24 cellular contexts compared by ENCODE assay signal in the genomic region with DNA sequence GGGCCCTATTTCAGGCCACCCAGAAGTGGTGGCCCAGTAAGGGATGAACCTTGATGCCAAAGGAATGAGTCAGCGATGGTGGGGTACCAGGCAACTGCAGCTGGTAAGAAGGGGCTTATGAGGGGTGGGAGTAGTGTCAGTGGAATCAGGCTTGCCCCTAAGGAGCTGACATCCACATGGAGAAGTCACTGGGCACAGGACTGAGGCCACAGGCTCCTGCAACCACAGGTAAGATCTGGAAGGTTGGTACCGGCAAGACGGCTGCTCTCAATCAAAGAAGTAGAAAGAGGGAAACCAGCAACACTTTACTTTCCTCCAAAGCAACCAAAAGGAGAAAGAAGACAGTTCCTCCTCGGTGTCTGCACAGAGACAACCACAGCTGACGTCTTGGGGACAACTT. TPM values are rescaled to one million over a fixed set of nuclear protein-coding genes. Genes with fewer than 3 reads are reported as not detected.
"Had no signal": no experiment of that assay in that cellular context is flagged by ENCODE, and none has a peak within 500 bp of the region (broad histone marks: within the 10 kb centered on the region; RNA-seq: fewer than 3 reads in every experiment).

No MANE protein-coding gene starts in this region.

- H3K27me3 Mint-ChIP-seq: activated T-helper 17 cell treated with anti-CD3 and anti-CD28 coated beads, Interleukin-2, amount 50 U/mL, for 72 hours had no signal

- H3K9ac ChIP-seq: parathyroid adenoma had no signal

- ATAC-seq: activated CD4-positive, CD25-positive, alpha-beta regulatory T cell treated with anti-CD3 and anti-CD28 coated beads, Interleukin-2, amount 50 U/mL, for 24 hours; activated naive CD4-positive, alpha-beta T cell treated with anti-CD3 and anti-CD28 coated beads, Interleukin-2, amount 50 U/mL, for 72 hours; activated T-helper 17 cell treated with anti-CD3 and anti-CD28 coated beads, Interleukin-2, amount 50 U/mL, for 72 hours; left lung; naive thymus-derived CD8-positive, alpha-beta T cell; right lobe of liver had no signal

- H3K4me3 ChIP-seq: ascending aorta, left lung, lung, right lobe of liver, skin epidermis had no signal

- H3K9me3 Mint-ChIP-seq: activated T-cell treated with anti-CD3 and anti-CD28 coated beads, Interleukin-2, amount 50 U/mL, for 24 hours; activated T-helper 17 cell treated with anti-CD3 and anti-CD28 coated beads, Interleukin-2, amount 50 U/mL, for 72 hours; T-helper 2 cell treated with Interferon-gamma antibody and Interleukin-4, amounts not matched to agents 5 μg/mL and 100 μg/mL, for 36 hours had no signal

- H3K36me3 Mint-ChIP-seq: activated naive CD4-positive, alpha-beta T cell treated with anti-CD3 and anti-CD28 coated beads, Interleukin-2, amount 50 U/mL, for 72 hours; mesothelial cell of epicardium had no signal

- FAIRE-seq: kidney had no signal

- H3K4me3 Mint-ChIP-seq: activated CD4-positive, alpha-beta memory T cell treated with anti-CD3 and anti-CD28 coated beads, Interleukin-2, amount 10 ng/mL, durations not matched to agents 7 days and 5 days; activated CD4-positive, alpha-beta T cell treated with anti-CD3 and anti-CD28 coated beads, Interleukin-2, amount 10 ng/mL, durations not matched to agents 24 days and 14 days; activated T-cell treated with anti-CD3 and anti-CD28 coated beads, Interleukin-2, amount 50 U/mL, for 24 hours; activated T-helper 17 cell treated with anti-CD3 and anti-CD28 coated beads, Interleukin-2, amount 50 U/mL, for 72 hours; dendritic cell treated with granulocyte-macrophage colony-stimulating factor and Interleukin-4, amounts not matched to agents 40 ng/mL and 50 ng/mL, for 4 days; mesothelial cell of epicardium; naive thymus-derived CD8-positive, alpha-beta T cell; T-helper 2 cell treated with Interferon-gamma antibody and Interleukin-4, amounts not matched to agents 5 μg/mL and 100 μg/mL, for 36 hours had no signal

- H3K4me1 Mint-ChIP-seq: activated CD4-positive, alpha-beta memory T cell treated with anti-CD3 and anti-CD28 coated beads, Interleukin-2, amount 10 ng/mL, durations not matched to agents 7 days and 5 days; activated CD4-positive, alpha-beta T cell treated with anti-CD3 and anti-CD28 coated beads, Interleukin-2, amount 10 ng/mL, durations not matched to agents 24 days and 14 days; activated T-helper 17 cell treated with anti-CD3 and anti-CD28 coated beads, Interleukin-2, amount 50 U/mL, for 72 hours; mesothelial cell of epicardium; naive thymus-derived CD8-positive, alpha-beta T cell had no signal

- H2AFZ ChIP-seq: parathyroid adenoma had no signal

- H3K27ac Mint-ChIP-seq: activated CD4-positive, alpha-beta memory T cell treated with anti-CD3 and anti-CD28 coated beads, Interleukin-2, amount 10 ng/mL, durations not matched to agents 7 days and 5 days; activated CD4-positive, alpha-beta T cell treated with anti-CD3 and anti-CD28 coated beads, Interleukin-2, amount 10 ng/mL, durations not matched to agents 24 days and 14 days; activated naive CD4-positive, alpha-beta T cell treated with anti-CD3 and anti-CD28 coated beads, Interleukin-2, amount 50 U/mL, for 72 hours; activated T-cell treated with anti-CD3 and anti-CD28 coated beads, Interleukin-2, amount 50 U/mL, for 24 hours; activated T-helper 17 cell treated with anti-CD3 and anti-CD28 coated beads, Interleukin-2, amount 50 U/mL, for 72 hours; dendritic cell treated with granulocyte-macrophage colony-stimulating factor and Interleukin-4, amounts not matched to agents 40 ng/mL and 50 ng/mL, for 4 days; mesothelial cell of epicardium; T-helper 2 cell treated with Interferon-gamma antibody and Interleukin-4, amounts not matched to agents 5 μg/mL and 100 μg/mL, for 36 hours had no signal

- H3K36me3 ChIP-seq: ascending aorta, brain microvascular endothelial cell, left lung, right lobe of liver had no signal

- DNase-seq: activated CD4-positive, alpha-beta memory T cell treated with anti-CD3 and anti-CD28 coated beads, Interleukin-2, amount 10 ng/mL, durations not matched to agents 7 days and 5 days; activated CD4-positive, alpha-beta T cell treated with anti-CD3 and anti-CD28 coated beads, Interleukin-2, amount 10 ng/mL, durations not matched to agents 24 days and 14 days; activated T-cell treated with anti-CD3 and anti-CD28 coated beads, Interleukin-2, amount 50 U/mL, for 24 hours; brain microvascular endothelial cell; caudate nucleus; effector CD4-positive, alpha-beta T cell; foreskin melanocyte; kidney; left lung; naive thymus-derived CD8-positive, alpha-beta T cell; stimulated activated CD4-positive, alpha-beta T cell treated with anti-CD3 and anti-CD28 coated beads, Interleukin-1b, Interleukin-23, amount 100 ng/mL, for 48 hours; trophoblast cell had no signal

- H3K27me3 ChIP-seq: ascending aorta, brain microvascular endothelial cell, right lobe of liver had no signal

- H3K4me1 ChIP-seq: ascending aorta, left lung, right lobe of liver had no signal

- H3K27ac ChIP-seq: ascending aorta, brain microvascular endothelial cell, left lung, parathyroid adenoma, right lobe of liver, skin epidermis, VCaP had no signal

- H3K79me2 ChIP-seq: parathyroid adenoma had no signal

RNA-seq across cellular contexts. Expression of gene GCK, which starts 2.5 kb away (rescaled TPM):
- total RNA-seq: activated CD4-positive, alpha-beta memory T cell treated with anti-CD3 and anti-CD28 coated beads, Interleukin-2, amount 10 ng/mL, durations not matched to agents 7 days and 5 days had no signal

RNA-seq across cellular contexts. Expression of gene MYL7, which starts 45.6 kb away (rescaled TPM):
- total RNA-seq: activated CD4-positive, alpha-beta memory T cell treated with anti-CD3 and anti-CD28 coated beads, Interleukin-2, amount 10 ng/mL, durations not matched to agents 7 days and 5 days; activated CD4-positive, alpha-beta T cell treated with anti-CD3 and anti-CD28 coated beads, Interleukin-2, amount 10 ng/mL, durations not matched to agents 24 days and 14 days; activated naive CD4-positive, alpha-beta T cell treated with anti-CD3 and anti-CD28 coated beads, Interleukin-2, amount 50 U/mL, for 72 hours; activated T-helper 17 cell treated with anti-CD3 and anti-CD28 coated beads, Interleukin-2, amount 50 U/mL, for 72 hours; ascending aorta; kidney; naive thymus-derived CD8-positive, alpha-beta T cell had no signal
- polyA plus RNA-seq: naive thymus-derived CD8-positive, alpha-beta T cell had no signal
